1 cellular context compared by ENCODE assay signal in the genomic region with DNA sequence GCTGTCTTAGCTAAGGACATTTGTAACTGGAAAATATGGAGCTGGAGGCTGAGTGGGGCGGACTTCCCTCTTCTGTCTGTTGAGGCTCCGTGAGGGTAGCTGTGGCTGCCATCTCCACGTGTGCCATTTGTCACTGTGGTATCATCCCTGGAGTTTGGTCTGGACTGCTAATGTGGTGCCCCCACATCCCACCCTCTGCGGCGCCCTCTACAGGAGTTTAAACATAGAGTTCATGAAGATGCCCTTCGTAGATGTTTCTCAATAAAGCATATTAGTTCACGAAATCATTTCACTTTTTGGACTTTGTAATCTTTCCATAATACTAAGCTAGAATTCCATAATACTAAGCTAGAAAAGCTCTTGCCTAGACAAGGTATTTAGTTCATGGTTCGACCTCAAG.
TF ChIP-seq lines count a peak whose summit lies in the region.

No MANE protein-coding gene starts in this region.

TF ChIP-seq in GM23338, 12 proteins besides CTCF, POLR2A, EP300 and RAD21 (continued from another document):
- TF ChIP-seq, protein P1, sequence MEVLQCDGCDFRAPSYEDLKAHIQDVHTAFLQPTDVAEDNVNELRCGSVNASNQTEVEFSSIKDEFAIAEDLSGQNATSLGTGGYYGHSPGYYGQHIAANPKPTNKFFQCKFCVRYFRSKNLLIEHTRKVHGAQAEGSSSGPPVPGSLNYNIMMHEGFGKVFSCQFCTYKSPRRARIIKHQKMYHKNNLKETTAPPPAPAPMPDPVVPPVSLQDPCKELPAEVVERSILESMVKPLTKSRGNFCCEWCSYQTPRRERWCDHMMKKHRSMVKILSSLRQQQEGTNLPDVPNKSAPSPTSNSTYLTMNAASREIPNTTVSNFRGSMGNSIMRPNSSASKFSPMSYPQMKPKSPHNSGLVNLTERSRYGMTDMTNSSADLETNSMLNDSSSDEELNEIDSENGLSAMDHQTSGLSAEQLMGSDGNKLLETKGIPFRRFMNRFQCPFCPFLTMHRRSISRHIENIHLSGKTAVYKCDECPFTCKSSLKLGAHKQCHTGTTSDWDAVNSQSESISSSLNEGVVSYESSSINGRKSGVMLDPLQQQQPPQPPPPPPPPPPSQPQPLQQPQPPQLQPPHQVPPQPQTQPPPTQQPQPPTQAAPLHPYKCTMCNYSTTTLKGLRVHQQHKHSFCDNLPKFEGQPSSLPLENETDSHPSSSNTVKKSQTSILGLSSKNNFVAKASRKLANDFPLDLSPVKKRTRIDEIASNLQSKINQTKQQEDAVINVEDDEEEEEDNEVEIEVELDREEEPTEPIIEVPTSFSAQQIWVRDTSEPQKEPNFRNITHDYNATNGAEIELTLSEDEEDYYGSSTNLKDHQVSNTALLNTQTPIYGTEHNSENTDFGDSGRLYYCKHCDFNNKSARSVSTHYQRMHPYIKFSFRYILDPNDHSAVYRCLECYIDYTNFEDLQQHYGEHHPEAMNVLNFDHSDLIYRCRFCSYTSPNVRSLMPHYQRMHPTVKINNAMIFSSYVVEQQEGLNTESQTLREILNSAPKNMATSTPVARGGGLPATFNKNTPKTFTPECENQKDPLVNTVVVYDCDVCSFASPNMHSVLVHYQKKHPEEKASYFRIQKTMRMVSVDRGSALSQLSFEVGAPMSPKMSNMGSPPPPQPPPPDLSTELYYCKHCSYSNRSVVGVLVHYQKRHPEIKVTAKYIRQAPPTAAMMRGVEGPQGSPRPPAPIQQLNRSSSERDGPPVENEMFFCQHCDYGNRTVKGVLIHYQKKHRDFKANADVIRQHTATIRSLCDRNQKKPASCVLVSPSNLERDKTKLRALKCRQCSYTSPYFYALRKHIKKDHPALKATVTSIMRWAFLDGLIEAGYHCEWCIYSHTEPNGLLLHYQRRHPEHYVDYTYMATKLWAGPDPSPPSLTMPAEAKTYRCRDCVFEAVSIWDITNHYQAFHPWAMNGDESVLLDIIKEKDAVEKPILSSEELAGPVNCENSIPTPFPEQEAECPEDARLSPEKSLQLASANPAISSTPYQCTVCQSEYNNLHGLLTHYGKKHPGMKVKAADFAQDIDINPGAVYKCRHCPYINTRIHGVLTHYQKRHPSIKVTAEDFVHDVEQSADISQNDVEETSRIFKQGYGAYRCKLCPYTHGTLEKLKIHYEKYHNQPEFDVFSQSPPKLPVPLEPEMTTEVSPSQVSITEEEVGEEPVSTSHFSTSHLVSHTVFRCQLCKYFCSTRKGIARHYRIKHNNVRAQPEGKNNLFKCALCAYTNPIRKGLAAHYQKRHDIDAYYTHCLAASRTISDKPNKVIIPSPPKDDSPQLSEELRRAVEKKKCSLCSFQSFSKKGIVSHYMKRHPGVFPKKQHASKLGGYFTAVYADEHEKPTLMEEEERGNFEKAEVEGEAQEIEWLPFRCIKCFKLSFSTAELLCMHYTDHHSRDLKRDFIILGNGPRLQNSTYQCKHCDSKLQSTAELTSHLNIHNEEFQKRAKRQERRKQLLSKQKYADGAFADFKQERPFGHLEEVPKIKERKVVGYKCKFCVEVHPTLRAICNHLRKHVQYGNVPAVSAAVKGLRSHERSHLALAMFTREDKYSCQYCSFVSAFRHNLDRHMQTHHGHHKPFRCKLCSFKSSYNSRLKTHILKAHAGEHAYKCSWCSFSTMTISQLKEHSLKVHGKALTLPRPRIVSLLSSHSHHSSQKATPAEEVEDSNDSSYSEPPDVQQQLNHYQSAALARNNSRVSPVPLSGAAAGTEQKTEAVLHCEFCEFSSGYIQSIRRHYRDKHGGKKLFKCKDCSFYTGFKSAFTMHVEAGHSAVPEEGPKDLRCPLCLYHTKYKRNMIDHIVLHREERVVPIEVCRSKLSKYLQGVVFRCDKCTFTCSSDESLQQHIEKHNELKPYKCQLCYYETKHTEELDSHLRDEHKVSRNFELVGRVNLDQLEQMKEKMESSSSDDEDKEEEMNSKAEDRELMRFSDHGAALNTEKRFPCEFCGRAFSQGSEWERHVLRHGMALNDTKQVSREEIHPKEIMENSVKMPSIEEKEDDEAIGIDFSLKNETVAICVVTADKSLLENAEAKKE (CRISPR knock-in tag; IDR thresholded peaks at IDR 0.05), result no peak
- TF ChIP-seq CREB1 (CRISPR knock-in tag; IDR thresholded peaks at IDR 0.05; ENCODE audit: low read depth) (no peak), EZH2 (IDR thresholded peaks at IDR 0.05; ENCODE audit: low read depth, unreplicated experiment) (no peak), STAT1 (IDR thresholded peaks at IDR 0.05; ENCODE audit: unreplicated experiment) (no peak), NANOG (IDR thresholded peaks at IDR 0.05; ENCODE audit: borderline replicate concordance) (no peak), ZNF114 (CRISPR knock-in tag; IDR thresholded peaks at IDR 0.05) (no peak), JUNB (IDR thresholded peaks at IDR 0.05; ENCODE audit: unreplicated experiment) (no peak), ZNF331 (CRISPR knock-in tag; IDR thresholded peaks at IDR 0.05; ENCODE audit: low read depth) (no peak), POLR2AphosphoS5 (IDR thresholded peaks at IDR 0.05; ENCODE audit: low read depth) (no peak)
- TF ChIP-seq, protein P2, sequence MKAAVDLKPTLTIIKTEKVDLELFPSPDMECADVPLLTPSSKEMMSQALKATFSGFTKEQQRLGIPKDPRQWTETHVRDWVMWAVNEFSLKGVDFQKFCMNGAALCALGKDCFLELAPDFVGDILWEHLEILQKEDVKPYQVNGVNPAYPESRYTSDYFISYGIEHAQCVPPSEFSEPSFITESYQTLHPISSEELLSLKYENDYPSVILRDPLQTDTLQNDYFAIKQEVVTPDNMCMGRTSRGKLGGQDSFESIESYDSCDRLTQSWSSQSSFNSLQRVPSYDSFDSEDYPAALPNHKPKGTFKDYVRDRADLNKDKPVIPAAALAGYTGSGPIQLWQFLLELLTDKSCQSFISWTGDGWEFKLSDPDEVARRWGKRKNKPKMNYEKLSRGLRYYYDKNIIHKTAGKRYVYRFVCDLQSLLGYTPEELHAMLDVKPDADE (IDR thresholded peaks at IDR 0.05), result no peak
- TF ChIP-seq, protein P3, sequence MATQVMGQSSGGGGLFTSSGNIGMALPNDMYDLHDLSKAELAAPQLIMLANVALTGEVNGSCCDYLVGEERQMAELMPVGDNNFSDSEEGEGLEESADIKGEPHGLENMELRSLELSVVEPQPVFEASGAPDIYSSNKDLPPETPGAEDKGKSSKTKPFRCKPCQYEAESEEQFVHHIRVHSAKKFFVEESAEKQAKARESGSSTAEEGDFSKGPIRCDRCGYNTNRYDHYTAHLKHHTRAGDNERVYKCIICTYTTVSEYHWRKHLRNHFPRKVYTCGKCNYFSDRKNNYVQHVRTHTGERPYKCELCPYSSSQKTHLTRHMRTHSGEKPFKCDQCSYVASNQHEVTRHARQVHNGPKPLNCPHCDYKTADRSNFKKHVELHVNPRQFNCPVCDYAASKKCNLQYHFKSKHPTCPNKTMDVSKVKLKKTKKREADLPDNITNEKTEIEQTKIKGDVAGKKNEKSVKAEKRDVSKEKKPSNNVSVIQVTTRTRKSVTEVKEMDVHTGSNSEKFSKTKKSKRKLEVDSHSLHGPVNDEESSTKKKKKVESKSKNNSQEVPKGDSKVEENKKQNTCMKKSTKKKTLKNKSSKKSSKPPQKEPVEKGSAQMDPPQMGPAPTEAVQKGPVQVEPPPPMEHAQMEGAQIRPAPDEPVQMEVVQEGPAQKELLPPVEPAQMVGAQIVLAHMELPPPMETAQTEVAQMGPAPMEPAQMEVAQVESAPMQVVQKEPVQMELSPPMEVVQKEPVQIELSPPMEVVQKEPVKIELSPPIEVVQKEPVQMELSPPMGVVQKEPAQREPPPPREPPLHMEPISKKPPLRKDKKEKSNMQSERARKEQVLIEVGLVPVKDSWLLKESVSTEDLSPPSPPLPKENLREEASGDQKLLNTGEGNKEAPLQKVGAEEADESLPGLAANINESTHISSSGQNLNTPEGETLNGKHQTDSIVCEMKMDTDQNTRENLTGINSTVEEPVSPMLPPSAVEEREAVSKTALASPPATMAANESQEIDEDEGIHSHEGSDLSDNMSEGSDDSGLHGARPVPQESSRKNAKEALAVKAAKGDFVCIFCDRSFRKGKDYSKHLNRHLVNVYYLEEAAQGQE (IDR thresholded peaks at IDR 0.05; ENCODE audit: unreplicated experiment), result no peak
